9 cellular contexts compared by ENCODE assay signal in genomic region chr4:120749445-120750151, GRCh38.
DNase-seq lines count a peak whose midpoint lies in the region; ATAC-seq and TF ChIP-seq lines count a peak whose summit lies in the region.
"Had no signal": no experiment of that assay in that cellular context is flagged by ENCODE, and none has a peak within 500 bp of the region (broad histone marks: within the 10 kb centered on the region; RNA-seq: fewer than 3 reads in every experiment).

No MANE protein-coding gene starts in this region.

- H3K36me3 ChIP-seq in MM.1S (replicated peaks; ENCODE audit: insufficient read depth, low read length) = no peaks in the 10 kb centered on the region; the same call in 1 of the 2 replicates
- peaks cover 10% of the 10 kb centered on the region for H3K36me3 ChIP-seq in suprapubic skin

- H3K36me3 Mint-ChIP-seq in activated naive CD8-positive, alpha-beta T cell treated with anti-CD3 and anti-CD28 coated beads, Interleukin-2, amount 50 U/mL, for 24 hours (ENCODE audit: low read depth) = no peaks in the 10 kb centered on the region

- no peak for TF ChIP-seq POLR2A in suprapubic skin (IDR thresholded peaks at IDR 0.05)

- H3K4me1 Mint-ChIP-seq in activated naive CD8-positive, alpha-beta T cell treated with anti-CD3 and anti-CD28 coated beads, Interleukin-2, amount 50 U/mL, for 24 hours = peaks cover 2% of the 10 kb centered on the region

- H3K9me2 ChIP-seq in MM.1S (replicated peaks; ENCODE audit: insufficient read depth, low read length) = no peaks in the 10 kb centered on the region

- H3K4me1 ChIP-seq in MM.1S (ENCODE audit: low read length) = peaks cover 52% of the 10 kb centered on the region
- no peaks in the 10 kb centered on the region for H3K4me1 ChIP-seq in suprapubic skin

- no peak for TF ChIP-seq EP300 in suprapubic skin (IDR thresholded peaks at IDR 0.05)

- peak overlapping the region; percentile 84 for H3K9ac ChIP-seq in MM.1S (ENCODE audit: low read length)

- H3K9me3 Mint-ChIP-seq in activated naive CD8-positive, alpha-beta T cell treated with anti-CD3 and anti-CD28 coated beads, Interleukin-2, amount 50 U/mL, for 24 hours = peaks cover 17% of the 10 kb centered on the region

- H4K20me1 ChIP-seq in MM.1S (ENCODE audit: insufficient read depth, low read length) = no peaks in the 10 kb centered on the region

- no peaks in the 10 kb centered on the region for H3K27me3 Mint-ChIP-seq in activated naive CD8-positive, alpha-beta T cell treated with anti-CD3 and anti-CD28 coated beads, Interleukin-2, amount 50 U/mL, for 24 hours

- H3K27ac ChIP-seq in MM.1S (ENCODE audit: low read length) = peak overlapping the region; percentile 94
- no peak overlapping the region for H3K27ac ChIP-seq in suprapubic skin

- H3K9me3 ChIP-seq in MM.1S (replicated peaks; ENCODE audit: insufficient read depth, low read length) (no peaks in the 10 kb centered on the region), suprapubic skin (peaks cover 10% of the 10 kb centered on the region)

- peaks cover 35% of the 10 kb centered on the region for H3F3A ChIP-seq in MM.1S (ENCODE audit: insufficient read depth, low read length)

- peak overlapping the region; percentile 75; the same call in 1 of the 2 replicates for H3K4me2 ChIP-seq in MM.1S (ENCODE audit: low read depth, low read length)

- TF ChIP-seq CTCF in MM.1S (IDR thresholded peaks at IDR 0.05; ENCODE audit: low read length) (peak; percentile 30), suprapubic skin (IDR thresholded peaks at IDR 0.05) (no peak), omental fat pad (IDR thresholded peaks at IDR 0.05) (no peak)

- H3K4me3 ChIP-seq in MM.1S (ENCODE audit: low read length) = peak overlapping the region; percentile 52
- no peak overlapping the region for H3K4me3 ChIP-seq in suprapubic skin

- peak; percentile 99 for DNase-seq in MM.1S
- DNase-seq in activated naive CD8-positive, alpha-beta T cell treated with anti-CD3 and anti-CD28 coated beads, Interleukin-2, amount 50 U/mL, for 24 hours = no peak
- no peak for DNase-seq in cerebellum (ENCODE audit: low spot score)
- DNase-seq in cerebellar nuclear complex (lab: John Stamatoyannopoulos, UW) = no peak
- no peak for DNase-seq in suprapubic skin (ENCODE audit: low spot score in 2 of 2)
- DNase-seq in omental fat pad (ENCODE audit: low spot score) = no peak
- DNase-seq: stimulated activated naive CD4-positive, alpha-beta T cell had no signal

- H3K27ac Mint-ChIP-seq in activated naive CD8-positive, alpha-beta T cell treated with anti-CD3 and anti-CD28 coated beads, Interleukin-2, amount 50 U/mL, for 24 hours = no peak overlapping the region

- peak; percentile 92 for ATAC-seq in GM18861 (IDR thresholded peaks at IDR 0.05; ENCODE audit: unreplicated experiment)
- ATAC-seq in HG02571 (IDR thresholded peaks at IDR 0.05; ENCODE audit: unreplicated experiment) = peak; percentile 99
- ATAC-seq in activated naive CD8-positive, alpha-beta T cell treated with anti-CD3 and anti-CD28 coated beads, Interleukin-2, amount 50 U/mL, for 24 hours = peak; percentile 33
- ATAC-seq in omental fat pad (ENCODE audit: low FRiP score) = no peak

- peaks cover 12% of the 10 kb centered on the region for H3K79me2 ChIP-seq in MM.1S (ENCODE audit: low read length)

- 91% methylated on average over 5 of the region's 6 CpGs for WGBS in suprapubic skin

- H2AFZ ChIP-seq in MM.1S (ENCODE audit: low read length) = no peak overlapping the region

- no peak overlapping the region for H3K4me3 Mint-ChIP-seq in activated naive CD8-positive, alpha-beta T cell treated with anti-CD3 and anti-CD28 coated beads, Interleukin-2, amount 50 U/mL, for 24 hours

- H3K27me3 ChIP-seq in MM.1S (replicated peaks; ENCODE audit: insufficient read depth, low read length) = no peaks in the 10 kb centered on the region
- no peaks in the 10 kb centered on the region for H3K27me3 ChIP-seq in suprapubic skin
